ENCODE assay signal across 8 cellular contexts in the genomic region with DNA sequence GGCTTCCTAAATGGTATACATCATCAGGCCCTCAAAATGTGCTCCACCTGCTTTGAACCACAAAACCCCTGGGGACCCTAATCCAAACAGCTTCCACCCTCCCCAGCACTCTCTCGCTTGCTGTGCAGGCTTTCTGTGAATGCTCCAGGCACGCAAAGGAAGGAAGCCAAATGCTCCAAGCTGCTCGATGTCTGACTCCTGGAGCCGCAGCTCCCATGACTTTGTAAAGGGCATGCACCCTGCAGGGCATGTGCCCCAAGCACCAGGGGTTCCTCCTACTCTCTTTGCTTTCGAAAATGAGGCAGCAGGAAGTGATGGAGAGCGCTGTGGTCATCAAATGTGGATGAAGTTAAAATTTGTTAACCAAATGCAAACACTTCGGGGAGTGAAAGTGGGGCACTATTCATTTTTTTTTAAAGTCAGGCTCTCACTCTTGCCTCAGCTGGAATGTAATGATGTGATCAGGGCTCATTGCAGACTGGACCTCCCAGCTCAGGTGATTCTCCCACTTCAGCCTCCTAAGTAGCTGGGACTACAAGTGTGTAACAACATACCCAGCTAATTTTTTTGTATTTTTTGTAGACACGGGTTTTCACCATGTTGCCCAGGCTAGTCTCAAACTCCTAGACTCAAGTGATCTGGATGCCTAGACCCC.
DNase-seq lines count a peak whose midpoint lies in the region; ATAC-seq and TF ChIP-seq lines count a peak whose summit lies in the region.
"Not testable (repeated sequence)": the region's sequence is repeated elsewhere in the genome, so short reads cannot be mapped to it uniquely, and the experiment has no call there.

No MANE protein-coding gene starts in this region.

- POLR2A ChIA-PET in activated CD4-positive, alpha-beta memory T cell treated with anti-CD3 and anti-CD28 coated beads for 36 hours (lab: Charles Lee) = not testable (repeated sequence)

- H3K27ac Mint-ChIP-seq in activated CD4-positive, alpha-beta memory T cell treated with anti-CD3 and anti-CD28 coated beads for 36 hours = not testable (repeated sequence)

- not testable (repeated sequence) for H3K4me3 Mint-ChIP-seq in activated CD4-positive, alpha-beta memory T cell treated with anti-CD3 and anti-CD28 coated beads for 36 hours

- not testable (repeated sequence) for H3K27me3 Mint-ChIP-seq in activated CD4-positive, alpha-beta memory T cell treated with anti-CD3 and anti-CD28 coated beads for 36 hours

- not testable (repeated sequence) for TF ChIP-seq CTCF in fibroblast of pulmonary artery (IDR thresholded peaks at IDR 0.05; ENCODE audit: low read length, missing control alignments)

- not testable (repeated sequence) for H3K36me3 Mint-ChIP-seq in activated CD4-positive, alpha-beta memory T cell treated with anti-CD3 and anti-CD28 coated beads for 36 hours

- H3K4me1 Mint-ChIP-seq in activated CD4-positive, alpha-beta memory T cell treated with anti-CD3 and anti-CD28 coated beads for 36 hours (ENCODE audit: low read depth) = not testable (repeated sequence)

- DNase-seq in EH (ENCODE audit: low read depth) = peak; percentile 55
- peak; percentile 91 for DNase-seq in NCI-H345 (lab: John Stamatoyannopoulos, UW)
- DNase-seq in activated CD4-positive, alpha-beta memory T cell treated with anti-CD3 and anti-CD28 coated beads for 36 hours = peak; percentile 22
- DNase-seq in fibroblast of pulmonary artery (ENCODE audit: low read depth) = peak; percentile 30
- DNase-seq in skeletal muscle cell (ENCODE audit: low read depth) = peak; percentile 83

- intact Hi-C loops in activated CD4-positive, alpha-beta memory T cell treated with anti-CD3 and anti-CD28 coated beads for 36 hours (cut with micrococcal nuclease) = not testable (repeated sequence)

- peak; percentile 91 for ATAC-seq in GM19324 (IDR thresholded peaks at IDR 0.05; ENCODE audit: low FRiP score, unreplicated experiment)
- peak; percentile 93 for ATAC-seq in HG02610 (IDR thresholded peaks at IDR 0.05; ENCODE audit: unreplicated experiment)
- peak; percentile 86 for ATAC-seq in HG03520 (IDR thresholded peaks at IDR 0.05; ENCODE audit: unreplicated experiment)

- not testable (repeated sequence) for H3K4me3 ChIP-seq in fibroblast of pulmonary artery (replicated peaks; ENCODE audit: low read depth, low read length); skeletal muscle cell (ENCODE audit: low read depth, low read length)

- CTCF ChIA-PET in activated CD4-positive, alpha-beta memory T cell treated with anti-CD3 and anti-CD28 coated beads for 36 hours (lab: Charles Lee) = not testable (repeated sequence)

- not testable (repeated sequence) for H3K9me3 Mint-ChIP-seq in activated CD4-positive, alpha-beta memory T cell treated with anti-CD3 and anti-CD28 coated beads for 36 hours

Comparison
In these comparisons a context has a peak if more than half of its experiments do, and no peak if none do; other contexts are left out.
1. DNase-seq: peak in every context shown above with its lines; median percentile 91 in NCI-H345; 83 in skeletal muscle cell; 55 in EH; 30 in fibroblast of pulmonary artery; 22 in activated CD4-positive, alpha-beta memory T cell treated with anti-CD3 and anti-CD28 coated beads for 36 hours.